In the genomic region with DNA sequence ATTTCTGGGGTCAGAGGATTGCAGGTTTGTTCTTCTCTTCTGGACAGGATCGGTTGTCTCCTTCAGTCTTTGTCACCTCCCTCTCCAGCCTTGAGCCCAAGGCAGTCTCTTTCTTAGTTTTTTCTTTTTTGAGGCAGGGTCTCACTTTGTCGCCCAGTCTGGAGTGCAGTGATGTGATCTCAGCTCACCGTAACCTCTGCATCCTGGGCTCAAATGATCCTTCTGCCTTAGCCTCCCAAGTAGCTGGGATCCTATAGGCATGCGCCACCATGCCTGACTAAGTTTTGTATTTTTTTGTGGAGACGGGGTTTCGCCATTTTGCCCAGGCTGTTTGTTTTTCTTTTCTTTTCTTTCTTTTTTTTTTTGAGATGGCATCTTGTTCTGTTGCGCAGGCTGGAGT, we compare ENCODE assay signal across 1 cellular context.
TF ChIP-seq lines count a peak whose summit lies in the region.

No MANE protein-coding gene starts in this region.

TF ChIP-seq in GM23338, 12 proteins besides CTCF, POLR2A, EP300 and RAD21 (continued from another document):
- TF ChIP-seq, protein P1, sequence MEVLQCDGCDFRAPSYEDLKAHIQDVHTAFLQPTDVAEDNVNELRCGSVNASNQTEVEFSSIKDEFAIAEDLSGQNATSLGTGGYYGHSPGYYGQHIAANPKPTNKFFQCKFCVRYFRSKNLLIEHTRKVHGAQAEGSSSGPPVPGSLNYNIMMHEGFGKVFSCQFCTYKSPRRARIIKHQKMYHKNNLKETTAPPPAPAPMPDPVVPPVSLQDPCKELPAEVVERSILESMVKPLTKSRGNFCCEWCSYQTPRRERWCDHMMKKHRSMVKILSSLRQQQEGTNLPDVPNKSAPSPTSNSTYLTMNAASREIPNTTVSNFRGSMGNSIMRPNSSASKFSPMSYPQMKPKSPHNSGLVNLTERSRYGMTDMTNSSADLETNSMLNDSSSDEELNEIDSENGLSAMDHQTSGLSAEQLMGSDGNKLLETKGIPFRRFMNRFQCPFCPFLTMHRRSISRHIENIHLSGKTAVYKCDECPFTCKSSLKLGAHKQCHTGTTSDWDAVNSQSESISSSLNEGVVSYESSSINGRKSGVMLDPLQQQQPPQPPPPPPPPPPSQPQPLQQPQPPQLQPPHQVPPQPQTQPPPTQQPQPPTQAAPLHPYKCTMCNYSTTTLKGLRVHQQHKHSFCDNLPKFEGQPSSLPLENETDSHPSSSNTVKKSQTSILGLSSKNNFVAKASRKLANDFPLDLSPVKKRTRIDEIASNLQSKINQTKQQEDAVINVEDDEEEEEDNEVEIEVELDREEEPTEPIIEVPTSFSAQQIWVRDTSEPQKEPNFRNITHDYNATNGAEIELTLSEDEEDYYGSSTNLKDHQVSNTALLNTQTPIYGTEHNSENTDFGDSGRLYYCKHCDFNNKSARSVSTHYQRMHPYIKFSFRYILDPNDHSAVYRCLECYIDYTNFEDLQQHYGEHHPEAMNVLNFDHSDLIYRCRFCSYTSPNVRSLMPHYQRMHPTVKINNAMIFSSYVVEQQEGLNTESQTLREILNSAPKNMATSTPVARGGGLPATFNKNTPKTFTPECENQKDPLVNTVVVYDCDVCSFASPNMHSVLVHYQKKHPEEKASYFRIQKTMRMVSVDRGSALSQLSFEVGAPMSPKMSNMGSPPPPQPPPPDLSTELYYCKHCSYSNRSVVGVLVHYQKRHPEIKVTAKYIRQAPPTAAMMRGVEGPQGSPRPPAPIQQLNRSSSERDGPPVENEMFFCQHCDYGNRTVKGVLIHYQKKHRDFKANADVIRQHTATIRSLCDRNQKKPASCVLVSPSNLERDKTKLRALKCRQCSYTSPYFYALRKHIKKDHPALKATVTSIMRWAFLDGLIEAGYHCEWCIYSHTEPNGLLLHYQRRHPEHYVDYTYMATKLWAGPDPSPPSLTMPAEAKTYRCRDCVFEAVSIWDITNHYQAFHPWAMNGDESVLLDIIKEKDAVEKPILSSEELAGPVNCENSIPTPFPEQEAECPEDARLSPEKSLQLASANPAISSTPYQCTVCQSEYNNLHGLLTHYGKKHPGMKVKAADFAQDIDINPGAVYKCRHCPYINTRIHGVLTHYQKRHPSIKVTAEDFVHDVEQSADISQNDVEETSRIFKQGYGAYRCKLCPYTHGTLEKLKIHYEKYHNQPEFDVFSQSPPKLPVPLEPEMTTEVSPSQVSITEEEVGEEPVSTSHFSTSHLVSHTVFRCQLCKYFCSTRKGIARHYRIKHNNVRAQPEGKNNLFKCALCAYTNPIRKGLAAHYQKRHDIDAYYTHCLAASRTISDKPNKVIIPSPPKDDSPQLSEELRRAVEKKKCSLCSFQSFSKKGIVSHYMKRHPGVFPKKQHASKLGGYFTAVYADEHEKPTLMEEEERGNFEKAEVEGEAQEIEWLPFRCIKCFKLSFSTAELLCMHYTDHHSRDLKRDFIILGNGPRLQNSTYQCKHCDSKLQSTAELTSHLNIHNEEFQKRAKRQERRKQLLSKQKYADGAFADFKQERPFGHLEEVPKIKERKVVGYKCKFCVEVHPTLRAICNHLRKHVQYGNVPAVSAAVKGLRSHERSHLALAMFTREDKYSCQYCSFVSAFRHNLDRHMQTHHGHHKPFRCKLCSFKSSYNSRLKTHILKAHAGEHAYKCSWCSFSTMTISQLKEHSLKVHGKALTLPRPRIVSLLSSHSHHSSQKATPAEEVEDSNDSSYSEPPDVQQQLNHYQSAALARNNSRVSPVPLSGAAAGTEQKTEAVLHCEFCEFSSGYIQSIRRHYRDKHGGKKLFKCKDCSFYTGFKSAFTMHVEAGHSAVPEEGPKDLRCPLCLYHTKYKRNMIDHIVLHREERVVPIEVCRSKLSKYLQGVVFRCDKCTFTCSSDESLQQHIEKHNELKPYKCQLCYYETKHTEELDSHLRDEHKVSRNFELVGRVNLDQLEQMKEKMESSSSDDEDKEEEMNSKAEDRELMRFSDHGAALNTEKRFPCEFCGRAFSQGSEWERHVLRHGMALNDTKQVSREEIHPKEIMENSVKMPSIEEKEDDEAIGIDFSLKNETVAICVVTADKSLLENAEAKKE (CRISPR knock-in tag; IDR thresholded peaks at IDR 0.05), result no peak
- TF ChIP-seq JUNB (IDR thresholded peaks at IDR 0.05; ENCODE audit: unreplicated experiment), result no peak
- no peak for TF ChIP-seq ZNF331 (CRISPR knock-in tag; IDR thresholded peaks at IDR 0.05; ENCODE audit: low read depth)
- TF ChIP-seq POLR2AphosphoS5 (IDR thresholded peaks at IDR 0.05; ENCODE audit: low read depth), result no peak
- TF ChIP-seq CREB1 (CRISPR knock-in tag; IDR thresholded peaks at IDR 0.05; ENCODE audit: low read depth), result no peak
- TF ChIP-seq, protein P2, sequence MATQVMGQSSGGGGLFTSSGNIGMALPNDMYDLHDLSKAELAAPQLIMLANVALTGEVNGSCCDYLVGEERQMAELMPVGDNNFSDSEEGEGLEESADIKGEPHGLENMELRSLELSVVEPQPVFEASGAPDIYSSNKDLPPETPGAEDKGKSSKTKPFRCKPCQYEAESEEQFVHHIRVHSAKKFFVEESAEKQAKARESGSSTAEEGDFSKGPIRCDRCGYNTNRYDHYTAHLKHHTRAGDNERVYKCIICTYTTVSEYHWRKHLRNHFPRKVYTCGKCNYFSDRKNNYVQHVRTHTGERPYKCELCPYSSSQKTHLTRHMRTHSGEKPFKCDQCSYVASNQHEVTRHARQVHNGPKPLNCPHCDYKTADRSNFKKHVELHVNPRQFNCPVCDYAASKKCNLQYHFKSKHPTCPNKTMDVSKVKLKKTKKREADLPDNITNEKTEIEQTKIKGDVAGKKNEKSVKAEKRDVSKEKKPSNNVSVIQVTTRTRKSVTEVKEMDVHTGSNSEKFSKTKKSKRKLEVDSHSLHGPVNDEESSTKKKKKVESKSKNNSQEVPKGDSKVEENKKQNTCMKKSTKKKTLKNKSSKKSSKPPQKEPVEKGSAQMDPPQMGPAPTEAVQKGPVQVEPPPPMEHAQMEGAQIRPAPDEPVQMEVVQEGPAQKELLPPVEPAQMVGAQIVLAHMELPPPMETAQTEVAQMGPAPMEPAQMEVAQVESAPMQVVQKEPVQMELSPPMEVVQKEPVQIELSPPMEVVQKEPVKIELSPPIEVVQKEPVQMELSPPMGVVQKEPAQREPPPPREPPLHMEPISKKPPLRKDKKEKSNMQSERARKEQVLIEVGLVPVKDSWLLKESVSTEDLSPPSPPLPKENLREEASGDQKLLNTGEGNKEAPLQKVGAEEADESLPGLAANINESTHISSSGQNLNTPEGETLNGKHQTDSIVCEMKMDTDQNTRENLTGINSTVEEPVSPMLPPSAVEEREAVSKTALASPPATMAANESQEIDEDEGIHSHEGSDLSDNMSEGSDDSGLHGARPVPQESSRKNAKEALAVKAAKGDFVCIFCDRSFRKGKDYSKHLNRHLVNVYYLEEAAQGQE (IDR thresholded peaks at IDR 0.05; ENCODE audit: unreplicated experiment), result no peak
- TF ChIP-seq STAT1 (IDR thresholded peaks at IDR 0.05; ENCODE audit: unreplicated experiment), result no peak
- TF ChIP-seq NANOG (IDR thresholded peaks at IDR 0.05; ENCODE audit: borderline replicate concordance), result no peak
- TF ChIP-seq, protein P3, sequence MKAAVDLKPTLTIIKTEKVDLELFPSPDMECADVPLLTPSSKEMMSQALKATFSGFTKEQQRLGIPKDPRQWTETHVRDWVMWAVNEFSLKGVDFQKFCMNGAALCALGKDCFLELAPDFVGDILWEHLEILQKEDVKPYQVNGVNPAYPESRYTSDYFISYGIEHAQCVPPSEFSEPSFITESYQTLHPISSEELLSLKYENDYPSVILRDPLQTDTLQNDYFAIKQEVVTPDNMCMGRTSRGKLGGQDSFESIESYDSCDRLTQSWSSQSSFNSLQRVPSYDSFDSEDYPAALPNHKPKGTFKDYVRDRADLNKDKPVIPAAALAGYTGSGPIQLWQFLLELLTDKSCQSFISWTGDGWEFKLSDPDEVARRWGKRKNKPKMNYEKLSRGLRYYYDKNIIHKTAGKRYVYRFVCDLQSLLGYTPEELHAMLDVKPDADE (IDR thresholded peaks at IDR 0.05), result no peak
- no peak for TF ChIP-seq EZH2 (IDR thresholded peaks at IDR 0.05; ENCODE audit: low read depth, unreplicated experiment)
- TF ChIP-seq ZNF114 (CRISPR knock-in tag; IDR thresholded peaks at IDR 0.05), result no peak
TF ChIP-seq in GM23338: peak in this region for 0.
